Comparison of ENCODE assay signal across 11 cellular contexts in the genomic region with DNA sequence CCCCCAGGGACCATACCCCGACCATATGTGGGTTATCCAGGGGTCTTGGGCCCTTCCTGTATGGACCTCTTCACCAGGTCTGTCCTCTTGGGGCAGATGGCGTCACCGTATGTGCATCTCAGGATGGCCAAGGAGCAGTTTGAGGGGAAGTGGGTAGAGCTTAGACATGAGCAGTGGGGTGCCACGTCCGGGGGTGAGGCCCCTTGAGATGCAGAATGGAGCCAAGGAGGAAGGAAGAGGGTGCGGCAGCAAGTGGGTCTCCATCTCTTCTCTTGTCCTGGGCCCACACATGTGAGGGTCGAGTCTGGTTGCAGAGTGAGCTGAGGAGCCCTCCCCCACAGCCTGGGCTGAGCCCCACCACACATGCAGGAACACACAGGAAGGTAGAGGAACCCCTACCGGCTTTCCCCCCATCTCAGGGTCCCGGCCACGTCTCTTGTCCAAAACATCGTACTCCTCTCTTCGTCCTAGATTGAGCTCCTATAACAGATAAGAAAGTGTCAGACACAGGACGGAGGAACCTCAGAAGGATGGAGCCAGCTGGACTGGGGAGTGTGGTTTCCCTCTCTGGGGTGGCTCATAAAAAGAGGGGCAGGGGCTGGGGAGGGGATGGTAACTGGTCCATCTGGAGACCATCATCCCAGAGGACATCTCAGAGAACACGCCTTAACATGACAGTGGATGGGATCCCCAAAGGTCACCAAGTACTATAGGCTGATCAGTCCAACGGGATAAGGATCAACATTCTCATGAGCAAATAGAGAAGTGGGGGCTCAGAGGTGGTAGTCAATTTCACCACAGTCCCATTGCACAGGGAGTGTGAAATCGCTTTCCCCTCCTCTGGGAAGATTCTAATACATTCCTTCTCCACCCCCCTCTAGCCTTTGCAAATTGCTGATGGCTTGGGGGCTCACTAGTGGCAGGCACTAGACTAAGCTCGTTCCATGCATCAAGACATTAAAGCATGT.
DNase-seq lines count a peak whose midpoint lies in the region; ATAC-seq and TF ChIP-seq lines count a peak whose summit lies in the region.
"Had no signal": no experiment of that assay in that cellular context is flagged by ENCODE, and none has a peak within 500 bp of the region (broad histone marks: within the 10 kb centered on the region; RNA-seq: fewer than 3 reads in every experiment).

No MANE protein-coding gene starts in this region.

- H3K27ac Mint-ChIP-seq in chondrocyte (ENCODE audit: unreplicated experiment) (no peak overlapping the region), nephron progenitor cell (no peak overlapping the region)

- H3K9ac ChIP-seq in ES-I3 (ENCODE audit: low read depth, low read length) (peak overlapping the region; percentile 45; the same call in 1 of the 2 replicates), OCI-LY1 (ENCODE audit: low read length) (peak overlapping the region; percentile 63)

- no peaks in the 10 kb centered on the region for H3F3A ChIP-seq in OCI-LY1 (ENCODE audit: insufficient read depth, low read length)

- H3K9me3 ChIP-seq in ES-I3 (ENCODE audit: control insufficient read depth, insufficient read depth, low read length) (no peaks in the 10 kb centered on the region), OCI-LY1 (ENCODE audit: low read length) (no peaks in the 10 kb centered on the region)
- H3K9me3 ChIP-seq: gastroesophageal sphincter, upper lobe of right lung had no signal

- H3K36me3 ChIP-seq in ES-I3 (ENCODE audit: insufficient read depth, low read length) = no peaks in the 10 kb centered on the region
- peaks cover 4% of the 10 kb centered on the region; the same call in 1 of the 2 replicates for H3K36me3 ChIP-seq in OCI-LY1 (ENCODE audit: insufficient read depth, low read length)
- H3K36me3 ChIP-seq: brain microvascular endothelial cell, gastroesophageal sphincter, upper lobe of right lung had no signal

- peak overlapping the region; percentile 3 for H3K27ac ChIP-seq in OCI-LY1 (ENCODE audit: low read depth, low read length, poor library complexity, severe bottlenecking)
- H3K27ac ChIP-seq: brain microvascular endothelial cell, gastroesophageal sphincter, upper lobe of right lung had no signal

- no peaks in the 10 kb centered on the region for H3K9me2 ChIP-seq in OCI-LY1 (ENCODE audit: low read depth, low read length)

- peaks cover 11% of the 10 kb centered on the region for H3K27me3 Mint-ChIP-seq in chondrocyte (ENCODE audit: low read depth)
- H3K27me3 Mint-ChIP-seq in nephron progenitor cell (ENCODE audit: low read depth, poor library complexity) = peaks cover 38% of the 10 kb centered on the region

- DNase-seq in chondrocyte (ENCODE audit: low spot score) (no peak), nephron progenitor cell (no peak), NCI-H2171 (lab: John Stamatoyannopoulos, UW) (no peak), NCI-H82 (lab: John Stamatoyannopoulos, UW) (no peak), DMS79 (lab: John Stamatoyannopoulos, UW) (no peak)
- DNase-seq: upper lobe of right lung had no signal

- no peaks in the 10 kb centered on the region for H3K27me3 ChIP-seq in OCI-LY1 (ENCODE audit: insufficient read depth, low read length)
- H3K27me3 ChIP-seq: brain microvascular endothelial cell had no signal

- peaks cover 4% of the 10 kb centered on the region for H3K36me3 Mint-ChIP-seq in chondrocyte (ENCODE audit: low read depth)
- peaks cover 5% of the 10 kb centered on the region for H3K36me3 Mint-ChIP-seq in nephron progenitor cell (ENCODE audit: low read depth)

- H3K4me3 Mint-ChIP-seq in chondrocyte (ENCODE audit: unreplicated experiment) (peak overlapping the region; percentile 6), nephron progenitor cell (peak overlapping the region; percentile 68)

- H3K4me1 ChIP-seq in ES-I3 (ENCODE audit: insufficient read depth, low read length) = peaks cover 4% of the 10 kb centered on the region; the same call in 1 of the 2 replicates
- peaks cover 36% of the 10 kb centered on the region for H3K4me1 ChIP-seq in OCI-LY1 (ENCODE audit: insufficient read depth, low read length, severe bottlenecking)

- H3K9me3 Mint-ChIP-seq in chondrocyte (ENCODE audit: low read depth) (peaks cover 14% of the 10 kb centered on the region), nephron progenitor cell (peaks cover 13% of the 10 kb centered on the region)

- peak overlapping the region; percentile 84 for H3K4me2 ChIP-seq in OCI-LY1 (ENCODE audit: low read length)

- no peaks in the 10 kb centered on the region for H4K20me1 ChIP-seq in OCI-LY1 (ENCODE audit: insufficient read depth, low read length)

- no peak for ATAC-seq in GM19035 (IDR thresholded peaks at IDR 0.05; ENCODE audit: unreplicated experiment)
- ATAC-seq: gastroesophageal sphincter had no signal

- H3K79me2 ChIP-seq in OCI-LY1 (ENCODE audit: insufficient read depth, low read length) = no peaks in the 10 kb centered on the region

- peak overlapping the region; percentile 65 for H3K4me3 ChIP-seq in OCI-LY1 (ENCODE audit: low read depth, low read length, poor library complexity, severe bottlenecking)

- no peak overlapping the region; the same call in 1 of the 2 replicates for H2AFZ ChIP-seq in OCI-LY1 (ENCODE audit: low read length)

- TF ChIP-seq CTCF in OCI-LY1 (IDR thresholded peaks at IDR 0.05; ENCODE audit: low read length) = no peak
- no peak for TF ChIP-seq CTCF in chondrocyte (IDR thresholded peaks at IDR 0.05)
- TF ChIP-seq CTCF in nephron progenitor cell (IDR thresholded peaks at IDR 0.05) = no peak

- H3K4me1 Mint-ChIP-seq in chondrocyte (ENCODE audit: low read depth) = peaks cover 17% of the 10 kb centered on the region
- peaks cover 19% of the 10 kb centered on the region for H3K4me1 Mint-ChIP-seq in nephron progenitor cell
